ENCODE assay signal across 24 cellular contexts in the genomic region with DNA sequence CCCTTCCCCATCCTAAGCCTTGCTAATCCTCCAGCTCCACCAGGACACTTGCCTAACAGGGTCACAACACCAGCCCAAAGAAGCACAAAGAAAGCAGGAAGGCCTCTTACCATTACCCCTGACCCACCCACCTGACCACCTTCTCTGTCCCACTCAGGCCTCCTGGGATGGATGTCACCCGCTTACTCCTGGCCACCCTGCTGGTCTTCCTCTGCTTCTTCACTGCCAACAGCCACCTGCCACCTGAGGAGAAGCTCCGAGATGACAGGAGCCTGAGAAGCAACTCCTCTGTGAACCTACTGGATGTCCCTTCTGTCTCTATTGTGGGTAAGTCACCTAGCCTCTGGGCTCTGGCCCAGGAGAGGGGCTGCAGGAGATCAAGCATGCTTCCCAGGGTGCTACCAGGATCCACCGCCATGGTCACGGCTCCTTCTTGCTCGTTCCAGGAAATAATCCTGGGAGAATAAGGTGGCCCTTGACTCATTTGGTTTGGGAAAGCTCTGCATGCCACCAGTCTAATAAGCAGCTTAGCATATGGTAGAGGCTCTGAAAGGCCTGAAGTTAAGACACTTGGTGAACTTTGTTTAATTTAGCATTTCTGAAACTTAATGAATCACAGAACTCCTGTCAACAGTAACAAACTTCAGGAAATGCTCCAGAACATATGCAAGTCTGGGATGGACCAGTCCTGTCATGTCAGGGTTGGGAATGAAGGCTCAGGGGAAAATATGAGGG. TPM values are rescaled to one million over a fixed set of nuclear protein-coding genes. Genes with fewer than 3 reads are reported as not detected.
"Had no signal": no experiment of that assay in that cellular context is flagged by ENCODE, and none has a peak within 500 bp of the region (broad histone marks: within the 10 kb centered on the region; RNA-seq: fewer than 3 reads in every experiment).

No MANE protein-coding gene starts in this region.

- DNase-seq: activated CD4-positive, alpha-beta memory T cell treated with anti-CD3 and anti-CD28 coated beads for 36 hours; activated effector memory CD4-positive, alpha-beta T cell treated with anti-CD3 and anti-CD28 coated beads, Interleukin-2, amount 50 U/mL, for 16 hours; activated naive CD4-positive, alpha-beta T cell treated with anti-CD3 and anti-CD28 coated beads, Interleukin-2, amount 50 U/mL, for 16 hours; activated T-cell treated with anti-CD3 and anti-CD28 coated beads, Interleukin-2, amount 50 U/mL, for 48 hours; cerebellar nuclear complex; cortex of kidney; effector CD4-positive, alpha-beta T cell; esophagus squamous epithelium; kidney; left lung; midbrain; nucleus accumbens; posterior cingulate gyrus; retina; stimulated activated naive CD8-positive, alpha-beta T cell treated with anti-CD3 and anti-CD28 coated beads, Interleukin-15, Interleukin-2, amounts not matched to agents 100 U/mL and 50 U/mL, for 24 hours; substantia nigra; SW 1271; T-helper 2 cell; tibial artery; uterus; WERI-Rb-1 had no signal

- H3K9me3 ChIP-seq: ascending aorta, esophagus squamous epithelium, left lung, tibial artery, uterus had no signal

- H3K27me3 ChIP-seq: ascending aorta, esophagus squamous epithelium, left lung, tibial artery, uterus had no signal

- H3K36me3 ChIP-seq: ascending aorta, esophagus squamous epithelium, left lung, tibial artery, uterus had no signal

- H3K4me3 ChIP-seq: ascending aorta, esophagus squamous epithelium, left lung, tibial artery, uterus had no signal

- ATAC-seq: left lung; stimulated activated naive CD8-positive, alpha-beta T cell treated with anti-CD3 and anti-CD28 coated beads, Interleukin-15, Interleukin-2, amounts not matched to agents 100 U/mL and 50 U/mL, for 24 hours had no signal

- FAIRE-seq: frontal cortex, kidney had no signal

- H3K27ac ChIP-seq: ascending aorta, esophagus squamous epithelium, left lung, tibial artery, uterus, WERI-Rb-1 had no signal

- H3K4me1 ChIP-seq: ascending aorta, tibial artery, uterus had no signal

RNA-seq across cellular contexts. Expression of a gene that starts 19.2 kb away (rescaled TPM):
- total RNA-seq: activated CD4-positive, alpha-beta memory T cell treated with anti-CD3 and anti-CD28 coated beads for 36 hours; ascending aorta; esophagus squamous epithelium; frontal cortex; kidney; lung microvascular endothelial cell; uterus had no signal
